Comparison of ENCODE assay signal across 1 cellular context in genomic region chr19:13153627-13154240, GRCh38.
TF ChIP-seq lines count a peak whose summit lies in the region.

No MANE protein-coding gene starts in this region.

TF ChIP-seq in IMR-90, 13 proteins besides CTCF, POLR2A, EP300 and RAD21:
- peak; percentile 6; the same call in 1 of the 2 replicates for TF ChIP-seq CHD1 (IDR thresholded peaks at IDR 0.05; ENCODE audit: low read depth, low read length)
- TF ChIP-seq SMC3 (IDR thresholded peaks at IDR 0.05; ENCODE audit: low read depth, low read length): no peak
